Comparison of ENCODE assay signal across 8 cellular contexts in genomic region chr7:26375604-26376207, GRCh38.
DNase-seq lines count a peak whose midpoint lies in the region; ATAC-seq and TF ChIP-seq lines count a peak whose summit lies in the region.

No MANE protein-coding gene starts in this region.

- no peaks in the 10 kb centered on the region for H3K9me3 ChIP-seq in DOHH2 (ENCODE audit: control insufficient read depth, insufficient read depth, low read length)
- H3K9me3 ChIP-seq in effector memory CD4-positive, alpha-beta T cell (ENCODE audit: control insufficient read depth, low read length) = no peaks in the 10 kb centered on the region
- H3K9me3 ChIP-seq in skeletal muscle satellite cell (replicated peaks; ENCODE audit: low read length) = no peaks in the 10 kb centered on the region
- H3K9me3 ChIP-seq in A673 (ENCODE audit: low read depth, low read length, poor library complexity, severe bottlenecking) = no peaks in the 10 kb centered on the region

- peaks cover 13% of the 10 kb centered on the region for H3K36me3 ChIP-seq in DOHH2 (ENCODE audit: control insufficient read depth, low read length)
- H3K36me3 ChIP-seq in effector memory CD4-positive, alpha-beta T cell (ENCODE audit: control insufficient read depth, insufficient read depth, low read length) = no peaks in the 10 kb centered on the region
- no peaks in the 10 kb centered on the region for H3K36me3 ChIP-seq in skeletal muscle satellite cell (ENCODE audit: insufficient read depth, low read length)
- no peaks in the 10 kb centered on the region for H3K36me3 ChIP-seq in A673 (ENCODE audit: insufficient read depth, low read length, poor library complexity, severe bottlenecking)

- peak; percentile 25 for ATAC-seq in GM21529 (IDR thresholded peaks at IDR 0.05; ENCODE audit: unreplicated experiment)

- H3K79me2 ChIP-seq in DOHH2 (ENCODE audit: control insufficient read depth, low read length) = no peaks in the 10 kb centered on the region

- intact Hi-C loops in A673 (cut with micrococcal nuclease; ENCODE audit: unreplicated experiment) = loop anchor here (5.0 kb wide), 1 partner anchor 127 kb away; no protein-coding TSS in a partner anchor

- peaks cover 34% of the 10 kb centered on the region for H3F3A ChIP-seq in DOHH2 (ENCODE audit: control insufficient read depth, insufficient read depth)

- H4K20me1 ChIP-seq in DOHH2 (ENCODE audit: control insufficient read depth, insufficient read depth, low read depth, low read length) = no peaks in the 10 kb centered on the region

- BruUV-seq in A673 (replicated peaks; lab: Mats Ljungman, UMichigan) = no TSS peak

- H3K9ac ChIP-seq in skeletal muscle satellite cell (ENCODE audit: low read depth, low read length) = no peak overlapping the region

- H3K27ac ChIP-seq in DOHH2 (ENCODE audit: low read depth, low read length) (no peak overlapping the region), A673 (ENCODE audit: low read depth, low read length, poor library complexity, severe bottlenecking) (no peak overlapping the region)
- no peak overlapping the region for H3K27ac ChIP-seq in effector memory CD4-positive, alpha-beta T cell (ENCODE audit: insufficient read depth, low read length, poor library complexity, severe bottlenecking)

- no peaks in the 10 kb centered on the region for H3K9me2 ChIP-seq in DOHH2 (replicated peaks; ENCODE audit: control insufficient read depth, low read length)

- H3K4me1 ChIP-seq in DOHH2 (ENCODE audit: control insufficient read depth, low read length) (peaks cover 33% of the 10 kb centered on the region), skeletal muscle satellite cell (ENCODE audit: control insufficient read depth, insufficient read depth, low read length) (peaks cover 6% of the 10 kb centered on the region), A673 (ENCODE audit: insufficient read depth, low read length, poor library complexity, severe bottlenecking) (peaks cover 11% of the 10 kb centered on the region)
- H3K4me1 ChIP-seq in effector memory CD4-positive, alpha-beta T cell (ENCODE audit: control insufficient read depth, insufficient read depth, low read length, poor library complexity, severe bottlenecking) = no peaks in the 10 kb centered on the region

- DNase-seq in NCI-H187 treated with DMSO at 0.1 percent for 48 hours (lab: John Stamatoyannopoulos, UW) (peak; percentile 24), A673 (ENCODE audit: low spot score) (no peak), RKO (ENCODE audit: low spot score) (no peak)
- no peak for DNase-seq in effector memory CD4-positive, alpha-beta T cell
- no peak for DNase-seq in activated effector memory CD4-positive, alpha-beta T cell treated with Interleukin-2 at 50 U/mL for 16 hours

- POLR2A ChIA-PET in A673 (lab: Charles Lee; ENCODE audit: low non-redundant PET) = no interaction called here

- H3K4me3 ChIP-seq in DOHH2 (ENCODE audit: low read length) (peak overlapping the region; percentile 83), skeletal muscle satellite cell (ENCODE audit: low read length) (no peak overlapping the region), A673 (ENCODE audit: low read depth, low read length, poor library complexity, severe bottlenecking) (no peak overlapping the region)
- H3K4me3 ChIP-seq in effector memory CD4-positive, alpha-beta T cell (ENCODE audit: insufficient read depth, low read depth, low read length, poor library complexity, severe bottlenecking) = peak overlapping the region; percentile 13

- CTCF ChIA-PET in A673 (lab: Charles Lee) = no interaction called here

- H3K27me3 ChIP-seq in DOHH2 (ENCODE audit: control insufficient read depth, low read length) = 0 out of 2 replicates have a peak, but pooled peaks cover 6% of the 10 kb centered on the region
- H3K27me3 ChIP-seq in effector memory CD4-positive, alpha-beta T cell (replicated peaks; ENCODE audit: control insufficient read depth, insufficient read depth, low read length, poor library complexity, severe bottlenecking) = no peaks in the 10 kb centered on the region
- H3K27me3 ChIP-seq in skeletal muscle satellite cell (ENCODE audit: control insufficient read depth, insufficient read depth, low read length) = peaks cover 93% of the 10 kb centered on the region
- peaks cover 98% of the 10 kb centered on the region for H3K27me3 ChIP-seq in A673 (replicated peaks; ENCODE audit: insufficient read depth, low read depth, low read length, poor library complexity)

- TF ChIP-seq CTCF in DOHH2 (IDR thresholded peaks at IDR 0.05; ENCODE audit: low read depth, low read length, poor library complexity, severe bottlenecking) (no peak), A673 (conservative IDR thresholded peaks at IDR 0.05; ENCODE audit: low read depth, low read length) (no peak)

- H3K4me2 ChIP-seq in DOHH2 (ENCODE audit: low read length) (peak overlapping the region; percentile 91), skeletal muscle satellite cell (ENCODE audit: low read length) (peak overlapping the region; percentile 33)

Comparison
In these comparisons a context has a peak if more than half of its experiments do, and no peak if none do; other contexts are left out.
1. H3K4me3 ChIP-seq: peak in DOHH2 (single experiment) and effector memory CD4-positive, alpha-beta T cell (single experiment); none in skeletal muscle satellite cell (single experiment) and A673 (single experiment).